13 cellular contexts compared by ENCODE assay signal in the genomic region with DNA sequence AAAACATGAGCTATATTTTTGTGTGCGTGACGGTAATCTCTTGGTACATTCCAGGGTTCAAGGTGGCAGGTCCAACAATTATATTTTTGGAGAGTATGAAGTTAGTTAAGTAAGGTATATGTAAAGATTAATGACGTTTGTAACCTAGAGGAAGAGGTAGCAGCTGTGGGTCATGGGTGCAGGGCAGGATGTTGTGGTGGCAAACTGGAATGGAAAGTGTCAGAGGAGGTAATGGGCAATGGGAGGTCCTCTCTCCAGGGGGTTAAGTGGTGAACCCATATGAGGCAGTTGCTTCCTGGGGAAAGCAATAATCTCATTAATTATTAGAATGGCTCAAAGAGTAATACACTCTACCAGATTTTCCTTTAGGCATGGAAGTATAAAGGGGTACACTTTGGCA. TPM values are rescaled to one million over a fixed set of nuclear protein-coding genes. Genes with fewer than 3 reads are reported as not detected.
A peak's percentile ranks its signal among the peaks of the same experiment; 100 is the strongest.
DNase-seq lines count a peak whose midpoint lies in the region; ATAC-seq and TF ChIP-seq lines count a peak whose summit lies in the region.
"Had no signal": no experiment of that assay in that cellular context is flagged by ENCODE, and none has a peak within 500 bp of the region (broad histone marks: within the 10 kb centered on the region; RNA-seq: fewer than 3 reads in every experiment).

No MANE protein-coding gene starts in this region.

- H3K9ac ChIP-seq in BLaER1 = no peak overlapping the region

- intact Hi-C loops in activated T-helper 1 cell treated with anti-CD3 and anti-CD28 coated beads, Interleukin-12 subunit alpha, Interleukin-12 subunit beta, Interleukin-2, Interleukin-4 antibody, amounts not matched to agents 30 ng/mL and 10 ng/mL and 1 ng/mL, durations not matched to agents 14 hours and 24 hours and 36 hours (cut with micrococcal nuclease) = loop anchor here (1.0 kb wide), 1 partner anchor 11 kb away; no protein-coding TSS in a partner anchor

- H3K27me3 Mint-ChIP-seq in activated T-helper 1 cell treated with anti-CD3 and anti-CD28 coated beads, Interleukin-12 subunit alpha, Interleukin-12 subunit beta, Interleukin-2, Interleukin-4 antibody, amounts not matched to agents 30 ng/mL and 10 ng/mL and 1 ng/mL, durations not matched to agents 14 hours and 24 hours and 36 hours (ENCODE audit: insufficient read depth) = no peaks in the 10 kb centered on the region

- peaks cover 67% of the 10 kb centered on the region for H3K9me3 Mint-ChIP-seq in activated T-helper 1 cell treated with anti-CD3 and anti-CD28 coated beads, Interleukin-12 subunit alpha, Interleukin-12 subunit beta, Interleukin-2, Interleukin-4 antibody, amounts not matched to agents 30 ng/mL and 10 ng/mL and 1 ng/mL, durations not matched to agents 14 hours and 24 hours and 36 hours

- peak overlapping the region; percentile 51 for H3K4me2 ChIP-seq in BLaER1

- H3K27ac ChIP-seq in BLaER1 = 0 out of 2 replicates have a peak overlapping the region, but pooled peaks have one; percentile 5
- no peak overlapping the region for H3K27ac ChIP-seq in brain microvascular endothelial cell
- H3K27ac ChIP-seq: psoas muscle had no signal

- peaks cover 55% of the 10 kb centered on the region for H3K9me3 ChIP-seq in BLaER1
- H3K9me3 ChIP-seq: psoas muscle had no signal

- H3K4me3 ChIP-seq in BLaER1 (no peak overlapping the region), brain microvascular endothelial cell (ENCODE audit: low read depth, low read length) (no peak overlapping the region)
- H3K4me3 ChIP-seq: psoas muscle had no signal

- H3K36me3 Mint-ChIP-seq in activated T-helper 1 cell treated with anti-CD3 and anti-CD28 coated beads, Interleukin-12 subunit alpha, Interleukin-12 subunit beta, Interleukin-2, Interleukin-4 antibody, amounts not matched to agents 30 ng/mL and 10 ng/mL and 1 ng/mL, durations not matched to agents 14 hours and 24 hours and 36 hours (ENCODE audit: low read depth) = peaks cover 7% of the 10 kb centered on the region

- in situ Hi-C loops in brain microvascular endothelial cell (cut with HindIII; ENCODE audit: low pct_ligation_motif_present, low sequenced_read_pairs) = no loop called here

- ATAC-seq in GM19397 (IDR thresholded peaks at IDR 0.05; ENCODE audit: unreplicated experiment) (peak; percentile 86), HG03432 (IDR thresholded peaks at IDR 0.05; ENCODE audit: unreplicated experiment) (peak; percentile 83), omental fat pad (ENCODE audit: low FRiP score) (no peak)
- ATAC-seq: psoas muscle had no signal

- H3K27me3 ChIP-seq in BLaER1 = no peaks in the 10 kb centered on the region
- no peaks in the 10 kb centered on the region for H3K27me3 ChIP-seq in brain microvascular endothelial cell (replicated peaks)

- no peak overlapping the region for H3K4me3 Mint-ChIP-seq in activated T-helper 1 cell treated with anti-CD3 and anti-CD28 coated beads, Interleukin-12 subunit alpha, Interleukin-12 subunit beta, Interleukin-2, Interleukin-4 antibody, amounts not matched to agents 30 ng/mL and 10 ng/mL and 1 ng/mL, durations not matched to agents 14 hours and 24 hours and 36 hours

- peak overlapping the region; percentile 73 for H3K27ac Mint-ChIP-seq in activated T-helper 1 cell treated with anti-CD3 and anti-CD28 coated beads, Interleukin-12 subunit alpha, Interleukin-12 subunit beta, Interleukin-2, Interleukin-4 antibody, amounts not matched to agents 30 ng/mL and 10 ng/mL and 1 ng/mL, durations not matched to agents 14 hours and 24 hours and 36 hours

- DNase-seq in activated T-helper 1 cell treated with anti-CD3 and anti-CD28 coated beads, Interleukin-12 subunit alpha, Interleukin-12 subunit beta, Interleukin-2, Interleukin-4 antibody, amounts not matched to agents 30 ng/mL and 10 ng/mL and 1 ng/mL, durations not matched to agents 14 hours and 24 hours and 36 hours (ENCODE audit: low spot score) = peak; percentile 20
- DNase-seq in omental fat pad (ENCODE audit: low spot score) (no peak), brain microvascular endothelial cell (no peak), NCI-H128 (lab: John Stamatoyannopoulos, UW; ENCODE audit: unreplicated experiment) (no peak)
- no peak for DNase-seq in stimulated activated naive CD4-positive, alpha-beta T cell treated with Interleukin-2 at 50 U/mL for 16 hours (lab: John Stamatoyannopoulos, UW)
- DNase-seq: C1 segment of cervical spinal cord, islet precursor cell, NCI-H187 treated with DMSO at 0.1 percent for 48 hours, psoas muscle, SIG-M5 had no signal

- H4K20me1 ChIP-seq in BLaER1 = no peaks in the 10 kb centered on the region

- H3K36me3 ChIP-seq in BLaER1 (no peaks in the 10 kb centered on the region), brain microvascular endothelial cell (replicated peaks) (no peaks in the 10 kb centered on the region)

- H3K4me1 ChIP-seq in BLaER1 = peaks cover 20% of the 10 kb centered on the region
- H3K4me1 ChIP-seq: psoas muscle had no signal

- TF ChIP-seq CTCF in omental fat pad (IDR thresholded peaks at IDR 0.05) (no peak), brain microvascular endothelial cell (IDR thresholded peaks at IDR 0.05; ENCODE audit: low read depth, low read length, missing control alignments) (no peak)

- H3K4me1 Mint-ChIP-seq in activated T-helper 1 cell treated with anti-CD3 and anti-CD28 coated beads, Interleukin-12 subunit alpha, Interleukin-12 subunit beta, Interleukin-2, Interleukin-4 antibody, amounts not matched to agents 30 ng/mL and 10 ng/mL and 1 ng/mL, durations not matched to agents 14 hours and 24 hours and 36 hours (ENCODE audit: low read depth) = peaks cover 23% of the 10 kb centered on the region

RNA-seq across cellular contexts. Expression of a gene that starts 1.0 kb away (rescaled TPM):
- total RNA-seq in activated T-helper 1 cell treated with anti-CD3 and anti-CD28 coated beads, Interleukin-12 subunit alpha, Interleukin-12 subunit beta, Interleukin-2, Interleukin-4 antibody, amounts not matched to agents 30 ng/mL and 10 ng/mL and 1 ng/mL, durations not matched to agents 14 hours and 24 hours and 36 hours = not detected in 2 replicates
- total RNA-seq in omental fat pad = not detected
- total RNA-seq: psoas muscle had no signal
